In genomic region chr7:77108362-77108761, GRCh38 we compare ENCODE assay signal across 3 cellular contexts. TPM values are rescaled to one million over a fixed set of nuclear protein-coding genes. Genes with fewer than 3 reads are reported as not detected.
"Had no signal": no experiment of that assay in that cellular context is flagged by ENCODE, and none has a peak within 500 bp of the region (broad histone marks: within the 10 kb centered on the region; RNA-seq: fewer than 3 reads in every experiment).

No MANE protein-coding gene starts in this region.

RNA-seq across cellular contexts. Expression of gene SPDYE18, which starts 46.0 kb away (rescaled TPM):
- total RNA-seq: activated CD4-positive, alpha-beta memory T cell treated with anti-CD3 and anti-CD28 coated beads for 36 hours; activated T-helper 17 cell treated with anti-CD3 and anti-CD28 coated beads, Interleukin-2, amount 50 U/mL, for 72 hours; bronchial epithelial cell had no signal
